15 cellular contexts compared by ENCODE assay signal in the genomic region with DNA sequence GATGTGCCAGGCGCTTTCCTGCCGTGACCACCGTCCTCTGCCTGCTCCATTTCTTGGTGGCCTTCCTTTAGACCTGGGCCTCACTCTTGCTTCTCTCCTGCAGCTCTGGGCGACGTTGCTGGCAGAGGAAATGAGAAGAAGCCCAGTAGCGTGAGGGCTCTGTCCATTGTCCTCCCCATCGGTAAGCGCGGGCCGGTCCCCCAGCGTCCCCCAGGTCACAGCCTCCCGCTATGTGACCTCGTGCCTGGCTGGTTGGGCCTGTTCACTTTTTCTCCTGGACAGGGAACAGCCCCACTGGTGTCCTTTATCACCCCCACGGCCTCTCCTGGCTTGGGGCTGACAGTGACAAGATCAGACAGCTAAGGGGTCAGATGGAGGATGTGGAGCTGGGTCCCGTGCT. TPM values are rescaled to one million over a fixed set of nuclear protein-coding genes. Genes with fewer than 3 reads are reported as not detected.
A peak's percentile ranks its signal among the peaks of the same experiment; 100 is the strongest.
DNase-seq lines count a peak whose midpoint lies in the region; ATAC-seq, FAIRE-seq and TF ChIP-seq lines count a peak whose summit lies in the region.
"Had no signal": no experiment of that assay in that cellular context is flagged by ENCODE, and none has a peak within 500 bp of the region (broad histone marks: within the 10 kb centered on the region; RNA-seq: fewer than 3 reads in every experiment).

No MANE protein-coding gene starts in this region.

- H3K27ac ChIP-seq in HepG2 (ENCODE audit: extremely low read length, insufficient read depth, low read length) (peak overlapping the region; percentile 90), right lobe of liver (no peak overlapping the region), RWPE1 (peak overlapping the region; percentile 65), esophagus muscularis mucosa (replicated peaks in 1 of 4) (peak overlapping the region in 3 of 4 donors; percentile 7 to 83 (median 9)), vagina (peak overlapping the region; percentile 69), brain microvascular endothelial cell (no peak overlapping the region)
- H3K27ac ChIP-seq: A549 had no signal

- ATAC-seq in HepG2 (no peak), right lobe of liver (no peak)
- ATAC-seq: A549; CD8-positive, alpha-beta T cell; HCT116 had no signal

- H3K9me3 ChIP-seq in HepG2 (ENCODE audit: low read length) (no peaks in the 10 kb centered on the region), right lobe of liver (no peaks in the 10 kb centered on the region), esophagus muscularis mucosa (no peaks in the 10 kb centered on the region), vagina (no peaks in the 10 kb centered on the region)
- H3K9me3 ChIP-seq: A549 had no signal

- TF ChIP-seq POLR2A in HepG2 (IDR thresholded peaks at IDR 0.05; ENCODE audit: insufficient read depth in 1 of 2, low read depth in 2 of 2, low read length in 2 of 2): no peak
- TF ChIP-seq POLR2A in right lobe of liver (IDR thresholded peaks at IDR 0.05): no peak
- TF ChIP-seq POLR2A in esophagus muscularis mucosa (IDR thresholded peaks at IDR 0.05; ENCODE audit: low read depth): no peak
- no peak for TF ChIP-seq POLR2A in vagina (IDR thresholded peaks at IDR 0.05)

- intact Hi-C loops in HepG2 (cut with micrococcal nuclease; ENCODE audit: unreplicated experiment): no loop called here
- intact Hi-C loops in right lobe of liver (cut with DNase I): no loop called here
- intact Hi-C loops in esophagus muscularis mucosa (cut with DNase I): loop anchor here (2.0 kb wide), 1 partner anchor 93 kb away; no protein-coding TSS in a partner anchor
- intact Hi-C loops in vagina (cut with DNase I): no loop called here

- WGBS in HepG2 (ENCODE audit: low lambda C conversion rate): 96% methylated on average over 15 of the region's 15 CpGs
- 100% methylated on average over 1 of the region's 15 CpGs for whole genome bisulfite sequencing in right lobe of liver (ENCODE audit: insufficient coverage, low coverage, low lambda C conversion rate, missing lambda C conversion rate)
- 85% methylated on average over 15 of the region's 15 CpGs for WGBS in esophagus muscularis mucosa

- POLR2A ChIA-PET in HepG2 (lab: Yijun Ruan, JAX): no interaction called here
- POLR2A ChIA-PET in RWPE1 (lab: Yijun Ruan, JAX; ENCODE audit: low non-redundant PET): no interaction called here

- peaks cover 58% of the 10 kb centered on the region for H3K4me1 ChIP-seq in HepG2 (ENCODE audit: insufficient read depth, low read length)
- peaks cover 0 to 35% (median 11%) of the 10 kb centered on the region in 4 donors for H3K4me1 ChIP-seq in right lobe of liver
- peaks cover 8 to 36% (median 24%) of the 10 kb centered on the region in 4 donors for H3K4me1 ChIP-seq in esophagus muscularis mucosa
- peaks cover 4% of the 10 kb centered on the region for H3K4me1 ChIP-seq in vagina

- no peak for TF ChIP-seq EP300 in HepG2 (IDR thresholded peaks at IDR 0.05; ENCODE audit: low read depth in 2 of 2, low read length in 2 of 2)
- TF ChIP-seq EP300 in HepG2 (CRISPR knock-in tag; IDR thresholded peaks at IDR 0.05; ENCODE audit: borderline replicate concordance): no peak
- no peak for TF ChIP-seq EP300 in esophagus muscularis mucosa (IDR thresholded peaks at IDR 0.05)

- H3K27me3 ChIP-seq in HepG2 (ENCODE audit: control insufficient read depth in 1 of 2, insufficient read depth in 2 of 2, low read length in 2 of 2) (no peaks in the 10 kb centered on the region), right lobe of liver (no peaks in the 10 kb centered on the region), esophagus muscularis mucosa (no peaks in the 10 kb centered on the region), vagina (no peaks in the 10 kb centered on the region), brain microvascular endothelial cell (replicated peaks) (no peaks in the 10 kb centered on the region)

- in situ Hi-C loops in HepG2 (cut with HindIII; ENCODE audit: extremely low pct_ligation_motif_present, low pct_unique_long_range_greater_than_20kb) (no loop called here), brain microvascular endothelial cell (cut with HindIII; ENCODE audit: low pct_ligation_motif_present, low sequenced_read_pairs) (no loop called here)

- H3K36me3 ChIP-seq in HepG2 (replicated peaks in 1 of 2; ENCODE audit: control insufficient read depth in 1 of 2, insufficient read depth in 2 of 2, low read length in 2 of 2): peaks cover 34 to 61% of the 10 kb centered on the region in 2 experiments
- peaks cover 13 to 98% (median 59%) of the 10 kb centered on the region in 4 donors for H3K36me3 ChIP-seq in right lobe of liver
- peaks cover 37 to 95% (median 80%) of the 10 kb centered on the region in 4 donors for H3K36me3 ChIP-seq in esophagus muscularis mucosa
- H3K36me3 ChIP-seq in vagina: peaks cover 0 to 57% of the 10 kb centered on the region in 2 donors
- peaks cover 95% of the 10 kb centered on the region for H3K36me3 ChIP-seq in brain microvascular endothelial cell (replicated peaks)

- H3K9ac ChIP-seq in HepG2 (ENCODE audit: insufficient read depth, low read depth, low read length): no peak overlapping the region

- H3K4me3 ChIP-seq in HepG2 (replicated peaks in 1 of 3; ENCODE audit: insufficient read depth in 1 of 3, low read depth in 2 of 3, low read length in 3 of 3) (no peak overlapping the region), right lobe of liver (no peak overlapping the region), esophagus muscularis mucosa (no peak overlapping the region), vagina (no peak overlapping the region), brain microvascular endothelial cell (ENCODE audit: low read depth, low read length) (no peak overlapping the region)
- H3K4me3 ChIP-seq: A549 had no signal

- TF ChIP-seq CTCF in HepG2 (CRISPR knock-in tag; IDR thresholded peaks at IDR 0.05): no peak
- no peak for TF ChIP-seq CTCF in right lobe of liver (IDR thresholded peaks at IDR 0.05)
- TF ChIP-seq CTCF in RWPE1 (conservative IDR thresholded peaks at IDR 0.05; ENCODE audit: low read depth): no peak
- no peak for TF ChIP-seq CTCF in esophagus muscularis mucosa (IDR thresholded peaks at IDR 0.05)
- no peak for TF ChIP-seq CTCF in vagina (IDR thresholded peaks at IDR 0.05)
- TF ChIP-seq CTCF in brain microvascular endothelial cell (IDR thresholded peaks at IDR 0.05; ENCODE audit: low read depth, low read length, missing control alignments): no peak

- no peak for FAIRE-seq in HepG2 (lab: Jason Lieb, UNC)
- FAIRE-seq: A549, D721Med had no signal

- no peak overlapping the region for H2AFZ ChIP-seq in HepG2 (ENCODE audit: low read length)

- no peaks in the 10 kb centered on the region for H3K79me2 ChIP-seq in HepG2 (ENCODE audit: insufficient read depth, low read length)

- peaks cover 59% of the 10 kb centered on the region for H4K20me1 ChIP-seq in HepG2 (ENCODE audit: insufficient read depth, low read length)

- CTCF ChIA-PET in HepG2 (lab: Yijun Ruan, JAX; ENCODE audit: low intra/inter-chr PET ratio, low total read pairs) (no interaction called here), RWPE1 (lab: Yijun Ruan, JAX) (interaction anchor here (0.6 kb wide), 1 partner anchor 75 kb away, joined by 5 read pairs; no protein-coding TSS in a partner anchor)

- H3K4me2 ChIP-seq in HepG2 (ENCODE audit: low read depth, low read length): no peak overlapping the region
- H3K4me2 ChIP-seq: A549 had no signal

- no peak for DNase-seq in HepG2 (ENCODE audit: low spot score)
- no peak for DNase-seq in right lobe of liver
- DNase-seq in RWPE1 (ENCODE audit: low spot score): no peak
- no peak for DNase-seq in esophagus muscularis mucosa (ENCODE audit: extremely low spot score)
- DNase-seq in vagina (ENCODE audit: extremely low spot score in 2 of 2): no peak
- no peak for DNase-seq in NCI-H1694 treated with DMSO at 0.1 percent for 48 hours (lab: John Stamatoyannopoulos, UW)
- DNase-seq in NCI-H1048 (lab: John Stamatoyannopoulos, UW): no peak
- no peak for DNase-seq in brain microvascular endothelial cell
- DNase-seq: CD8-positive, alpha-beta T cell; COR-L47; DND-41; GF-D8 had no signal

- BruUV-seq in HepG2 (replicated peaks; lab: Mats Ljungman, UMichigan): no TSS peak

- no peak for TF ChIP-seq RAD21 in HepG2 (CRISPR knock-in tag; IDR thresholded peaks at IDR 0.05)

RNA-seq across cellular contexts. Expression of a gene that starts 27.7 kb away (rescaled TPM):
- total RNA-seq in HepG2 (2016; rRNA removed; fragmentation: Illumina TruSeq; extraction: Trizol) (46.2 and 63.2 TPM in 2 replicates), right lobe of liver (1 to 10 TPM in 5 of 6 experiments, under 1 TPM in 1; 0.90 to 3.8 (median 2.2) TPM), esophagus muscularis mucosa (1 to 10 TPM; 1.4 to 6.6 (median 3.4) TPM), vagina (2.7 TPM)
- 7.6 and 7.9 TPM in 2 replicates for total RNA-seq in HepG2 (2016; cell fraction: cytosol; rRNA removed; fragmentation: Illumina TruSeq; extraction: Trizol; ENCODE audit: low read depth)
- total RNA-seq in HepG2 (2016; cell fraction: insoluble cytoplasmic fraction; rRNA removed; fragmentation: Illumina TruSeq; extraction: Trizol): 47.6 and 55.0 TPM in 2 replicates
- total RNA-seq in HepG2 (2016; cell fraction: membrane; rRNA removed; fragmentation: Illumina TruSeq; extraction: Trizol): 21.9 and 24.3 TPM in 2 replicates
- 24.3 and 25.4 TPM in 2 replicates for total RNA-seq in HepG2 (2016; cell fraction: nucleus; rRNA removed; fragmentation: Illumina TruSeq; extraction: Trizol)
- 8.8 and 10.0 TPM in 2 replicates for polyA plus RNA-seq in HepG2 (2011; rRNA removed)
- 6.3 and 10.5 TPM in 2 replicates for polyA plus RNA-seq in HepG2 (2011; cell fraction: cytosol; rRNA removed)
- 10.2 and 12.2 TPM in 2 replicates for polyA plus RNA-seq in HepG2 (2011; cell fraction: nucleus; rRNA removed)
- 3.9 and 8.5 TPM in 2 replicates for polyA plus RNA-seq in HepG2 (2012)
- polyA plus RNA-seq in HepG2 (2016; cell fraction: cytosol; fragmentation: Illumina TruSeq; extraction: Trizol; ENCODE audit: low read depth): 3.0 and 3.9 TPM in 2 replicates
- polyA plus RNA-seq in HepG2 (2016; cell fraction: insoluble cytoplasmic fraction; fragmentation: Illumina TruSeq; extraction: Trizol; ENCODE audit: low read depth): 26.0 and 27.0 TPM in 2 replicates
- polyA plus RNA-seq in HepG2 (2016; cell fraction: membrane; fragmentation: Illumina TruSeq; extraction: Trizol; ENCODE audit: low read depth): 7.2 and 8.5 TPM in 2 replicates
- 31.6 and 34.4 TPM in 2 replicates for polyA plus RNA-seq in HepG2 (2016; cell fraction: nucleus; fragmentation: Illumina TruSeq; extraction: Trizol; ENCODE audit: insufficient read depth, low read depth)
- polyA minus RNA-seq in HepG2 (2011; rRNA and poly(A)+ RNA removed; ENCODE audit: low replicate concordance): 27.2 and 131 TPM in 2 replicates
- polyA minus RNA-seq in HepG2 (2011; cell fraction: cytosol; rRNA and poly(A)+ RNA removed): 11.4 and 21.7 TPM in 2 replicates
- 8.6 and 9.8 TPM in 2 replicates for polyA minus RNA-seq in HepG2 (2011; cell fraction: nucleus; rRNA and poly(A)+ RNA removed)

RNA-seq across cellular contexts. Expression of a gene that starts 38.6 kb away (rescaled TPM):
- total RNA-seq in HepG2 (2016; rRNA removed; fragmentation: Illumina TruSeq; extraction: Trizol) (24.0 and 51.6 TPM in 2 replicates), right lobe of liver (100 to 1,000 TPM in 1 of 6 experiments, 10 to 100 TPM in 4, 1 to 10 TPM in 1; 8.6 to 117 (median 26.8) TPM), esophagus muscularis mucosa (100 to 1,000 TPM in 1 of 4 donors, 10 to 100 TPM in 3; 14.2 to 258 (median 47.5) TPM), vagina (135 TPM)
- 18.8 and 19.8 TPM in 2 replicates for total RNA-seq in HepG2 (2016; cell fraction: cytosol; rRNA removed; fragmentation: Illumina TruSeq; extraction: Trizol; ENCODE audit: low read depth)
- total RNA-seq in HepG2 (2016; cell fraction: insoluble cytoplasmic fraction; rRNA removed; fragmentation: Illumina TruSeq; extraction: Trizol): 20.6 and 54.1 TPM in 2 replicates
- total RNA-seq in HepG2 (2016; cell fraction: membrane; rRNA removed; fragmentation: Illumina TruSeq; extraction: Trizol): 25.2 and 30.7 TPM in 2 replicates
- total RNA-seq in HepG2 (2016; cell fraction: nucleus; rRNA removed; fragmentation: Illumina TruSeq; extraction: Trizol): 55.9 and 71.2 TPM in 2 replicates
- 92.5 and 135 TPM in 2 replicates for polyA plus RNA-seq in HepG2 (2011; rRNA removed)
- polyA plus RNA-seq in HepG2 (2011; cell fraction: cytosol; rRNA removed): 45.7 and 58.8 TPM in 2 replicates
- 95.8 and 112 TPM in 2 replicates for polyA plus RNA-seq in HepG2 (2011; cell fraction: nucleus; rRNA removed)
- polyA plus RNA-seq in HepG2 (2012): 45.0 and 107 TPM in 2 replicates
- 3.2 and 4.4 TPM in 2 replicates for polyA plus RNA-seq in HepG2 (2016; cell fraction: cytosol; fragmentation: Illumina TruSeq; extraction: Trizol; ENCODE audit: low read depth)
- polyA plus RNA-seq in HepG2 (2016; cell fraction: insoluble cytoplasmic fraction; fragmentation: Illumina TruSeq; extraction: Trizol; ENCODE audit: low read depth): 11.3 and 19.1 TPM in 2 replicates
- polyA plus RNA-seq in HepG2 (2016; cell fraction: membrane; fragmentation: Illumina TruSeq; extraction: Trizol; ENCODE audit: low read depth): 6.6 and 7.9 TPM in 2 replicates
- polyA plus RNA-seq in HepG2 (2016; cell fraction: nucleus; fragmentation: Illumina TruSeq; extraction: Trizol; ENCODE audit: insufficient read depth, low read depth): 79.1 and 81.9 TPM in 2 replicates
- polyA minus RNA-seq in HepG2 (2011; rRNA and poly(A)+ RNA removed; ENCODE audit: low replicate concordance): 183 and 246 TPM in 2 replicates
- polyA minus RNA-seq in HepG2 (2011; cell fraction: cytosol; rRNA and poly(A)+ RNA removed): 98.4 and 116 TPM in 2 replicates
- 110 and 155 TPM in 2 replicates for polyA minus RNA-seq in HepG2 (2011; cell fraction: nucleus; rRNA and poly(A)+ RNA removed)

Comparison
In these comparisons a context has a peak if more than half of its experiments do, and no peak if none do; other contexts are left out.
1. H3K27ac ChIP-seq: peak in HepG2 (single experiment), RWPE1 (single experiment), esophagus muscularis mucosa (3 of 4) and vagina (single experiment); none in right lobe of liver (0 of 3) and brain microvascular endothelial cell (single experiment).